Comparison of ENCODE assay signal across 8 cellular contexts in genomic region chr4:89434364-89434988, GRCh38.
DNase-seq lines count a peak whose midpoint lies in the region; ATAC-seq and TF ChIP-seq lines count a peak whose summit lies in the region.

No MANE protein-coding gene starts in this region.

- intact Hi-C loops in activated B cell treated with CpG ODN at 0.5 μM for 24 hours (cut with micrococcal nuclease) (loop anchor here (1.0 to 2.0 kb wide), 4 partner anchors 136 to 275 kb away; no protein-coding TSS in a partner anchor), Right ventricle myocardium superior (cut with DNase I) (loop anchor here (5.0 to 10.0 kb wide), 2 partner anchors 120 to 277 kb away; no protein-coding TSS in a partner anchor), sciatic nerve (cut with DNase I) (no loop called here)

- POLR2A ChIA-PET in AG04450 (lab: Yijun Ruan, JAX): no interaction called here
- POLR2A ChIA-PET in activated B cell treated with CpG ODN at 0.5 μM for 24 hours (lab: Charles Lee): no interaction called here
- POLR2A ChIA-PET in activated CD4-positive, alpha-beta memory T cell treated with anti-CD3 and anti-CD28 coated beads, Interleukin-2, amount 10 ng/mL, durations not matched to agents 7 days and 5 days (lab: Charles Lee): interaction anchor here (1.0 to 2.1 kb wide), 3 partner anchors 126 to 140 kb away, joined by 3 to 13 read pairs (median 3); no protein-coding TSS in a partner anchor

- no peak overlapping the region for H3K4me3 ChIP-seq in AG04450 (ENCODE audit: low read depth, low read length)

- no peaks in the 10 kb centered on the region for H3K9me3 Mint-ChIP-seq in activated B cell treated with CpG ODN at 0.5 μM for 24 hours
- H3K9me3 Mint-ChIP-seq in activated CD4-positive, alpha-beta memory T cell treated with anti-CD3 and anti-CD28 coated beads, Interleukin-2, amount 10 ng/mL, durations not matched to agents 7 days and 5 days: no peaks in the 10 kb centered on the region

- peaks cover 7% of the 10 kb centered on the region for H3K4me1 Mint-ChIP-seq in activated B cell treated with CpG ODN at 0.5 μM for 24 hours
- peaks cover 11% of the 10 kb centered on the region for H3K4me1 Mint-ChIP-seq in activated CD4-positive, alpha-beta memory T cell treated with anti-CD3 and anti-CD28 coated beads, Interleukin-2, amount 10 ng/mL, durations not matched to agents 7 days and 5 days

- no peak overlapping the region for H3K27ac Mint-ChIP-seq in activated B cell treated with CpG ODN at 0.5 μM for 24 hours
- no peak overlapping the region for H3K27ac Mint-ChIP-seq in activated CD4-positive, alpha-beta memory T cell treated with anti-CD3 and anti-CD28 coated beads, Interleukin-2, amount 10 ng/mL, durations not matched to agents 7 days and 5 days

- H3K27me3 ChIP-seq in AG04450 (ENCODE audit: control insufficient read depth, insufficient read depth, low read length): no peaks in the 10 kb centered on the region

- CTCF ChIA-PET in AG04450 (lab: Charles Lee) (interaction anchor here (0.6 to 3.2 kb wide), 8 partner anchors 8 to 430 kb away, joined by 3 to 42 read pairs (median 4); partner anchors contain the start of gene GPRIN3), activated B cell treated with CpG ODN at 0.5 μM for 24 hours (lab: Charles Lee) (interaction anchor here (0.7 to 2.5 kb wide), 7 partner anchors 9 to 208 kb away, joined by 3 to 35 read pairs (median 8); no protein-coding TSS in a partner anchor)
- CTCF ChIA-PET in activated CD4-positive, alpha-beta memory T cell treated with anti-CD3 and anti-CD28 coated beads, Interleukin-2, amount 10 ng/mL, durations not matched to agents 7 days and 5 days (lab: Charles Lee): interaction anchor here (0.5 to 3.2 kb wide), 9 partner anchors 127 to 271 kb away, joined by 3 to 73 read pairs (median 4); partner anchors contain the start of gene GPRIN3

- DNase-seq in AG04450 (ENCODE audit: low read depth, low spot score) (no peak), NCI-H146 (lab: John Stamatoyannopoulos, UW) (peak; percentile 33), activated B cell treated with CpG ODN at 0.5 μM for 24 hours (no peak), Right ventricle myocardium superior (no peak), sciatic nerve (ENCODE audit: low spot score) (no peak)
- no peak for DNase-seq in activated CD4-positive, alpha-beta memory T cell treated with anti-CD3 and anti-CD28 coated beads, Interleukin-2, amount 10 ng/mL, durations not matched to agents 7 days and 5 days

- ATAC-seq in HG02678 (IDR thresholded peaks at IDR 0.05; ENCODE audit: unreplicated experiment): peak; percentile 67
- ATAC-seq in activated B cell treated with CpG ODN at 0.5 μM for 24 hours (ENCODE audit: low read depth): peak; percentile 54
- ATAC-seq in Right ventricle myocardium superior (ENCODE audit: poor library complexity): peak; percentile 69
- ATAC-seq in sciatic nerve: peak; percentile 74

- no peaks in the 10 kb centered on the region for H3K36me3 Mint-ChIP-seq in activated B cell treated with CpG ODN at 0.5 μM for 24 hours (ENCODE audit: low read depth)
- H3K36me3 Mint-ChIP-seq in activated CD4-positive, alpha-beta memory T cell treated with anti-CD3 and anti-CD28 coated beads, Interleukin-2, amount 10 ng/mL, durations not matched to agents 7 days and 5 days (ENCODE audit: low read depth): no peaks in the 10 kb centered on the region

- H3K27me3 Mint-ChIP-seq in activated B cell treated with CpG ODN at 0.5 μM for 24 hours: no peaks in the 10 kb centered on the region
- H3K27me3 Mint-ChIP-seq in activated CD4-positive, alpha-beta memory T cell treated with anti-CD3 and anti-CD28 coated beads, Interleukin-2, amount 10 ng/mL, durations not matched to agents 7 days and 5 days: peaks cover 2% of the 10 kb centered on the region

- H3K4me3 Mint-ChIP-seq in activated B cell treated with CpG ODN at 0.5 μM for 24 hours: no peak overlapping the region
- H3K4me3 Mint-ChIP-seq in activated CD4-positive, alpha-beta memory T cell treated with anti-CD3 and anti-CD28 coated beads, Interleukin-2, amount 10 ng/mL, durations not matched to agents 7 days and 5 days: no peak overlapping the region

- no peaks in the 10 kb centered on the region for H3K9me3 ChIP-seq in AG04450 (ENCODE audit: control insufficient read depth, insufficient read depth, low read length)

- TF ChIP-seq CTCF in AG04450 (IDR thresholded peaks at IDR 0.05; ENCODE audit: low read depth, low read length): peak; percentile 87
- TF ChIP-seq CTCF in GM12872 (IDR thresholded peaks at IDR 0.05; ENCODE audit: insufficient read depth, low read depth, low read length): peak; percentile 60
- TF ChIP-seq CTCF in activated B cell treated with CpG ODN at 0.5 μM for 24 hours (IDR thresholded peaks at IDR 0.05): no peak

- H3K27ac ChIP-seq in AG04450 (ENCODE audit: low read depth, low read length): no peak overlapping the region
